ENCODE assay signal across 12 cellular contexts in the genomic region with DNA sequence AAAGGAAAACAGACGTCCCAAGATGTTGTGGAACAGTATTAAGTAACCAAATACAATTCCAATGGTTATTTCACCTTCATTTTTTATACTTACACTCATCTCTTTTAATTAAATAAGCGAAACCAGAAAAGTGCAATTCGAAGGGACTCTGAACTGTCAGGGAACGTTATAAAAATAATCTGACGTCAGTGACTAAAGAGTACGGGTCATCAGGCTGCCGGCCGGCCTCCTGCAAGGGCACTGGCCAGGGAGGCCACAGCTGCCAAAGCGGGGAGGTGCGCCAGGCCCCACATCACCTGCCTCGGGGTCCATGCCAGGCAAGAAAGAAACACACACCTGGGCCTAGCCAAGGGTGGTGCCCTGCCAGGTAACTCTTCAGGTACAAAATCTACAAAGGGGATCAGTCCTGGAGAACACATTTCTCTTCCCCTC.
DNase-seq lines count a peak whose midpoint lies in the region; TF ChIP-seq lines count a peak whose summit lies in the region.
"Had no signal": no experiment of that assay in that cellular context is flagged by ENCODE, and none has a peak within 500 bp of the region (broad histone marks: within the 10 kb centered on the region; RNA-seq: fewer than 3 reads in every experiment).

No MANE protein-coding gene starts in this region.

- H3K4me3 ChIP-seq in left ventricle myocardium inferior: no peak overlapping the region
- no peak overlapping the region for H3K4me3 ChIP-seq in trophoblast cell (ENCODE audit: low read depth, low read length)
- H3K4me3 ChIP-seq in uterus: no peak overlapping the region
- H3K4me3 ChIP-seq: GM23338 had no signal

- peak overlapping the region; percentile 57 for H3K27ac Mint-ChIP-seq in chondrocyte (ENCODE audit: unreplicated experiment)
- H3K27ac Mint-ChIP-seq: activated T-helper 1 cell treated with anti-CD3 and anti-CD28 coated beads, Interleukin-12 subunit alpha, Interleukin-12 subunit beta, Interleukin-2, Interleukin-4 antibody, amounts not matched to agents 30 ng/mL and 10 ng/mL and 1 ng/mL, durations not matched to agents 14 hours and 24 hours and 36 hours; GM23338; WTC11 had no signal

- no peak overlapping the region for H2BK12ac ChIP-seq in trophoblast cell (ENCODE audit: low read length)

- no peak overlapping the region for H2AFZ ChIP-seq in trophoblast cell (ENCODE audit: insufficient read depth, low read length, poor library complexity)
- H2AFZ ChIP-seq: GM23338 had no signal

- H3K79me1 ChIP-seq in trophoblast cell (ENCODE audit: low read length): peaks cover 7% of the 10 kb centered on the region

- H3K4me2 ChIP-seq in trophoblast cell (ENCODE audit: low read length): no peak overlapping the region
- H3K4me2 ChIP-seq: GM23338 had no signal

- TF ChIP-seq POLR2A in uterus (IDR thresholded peaks at IDR 0.05): no peak

- no peak overlapping the region for H3K9ac ChIP-seq in trophoblast cell (ENCODE audit: low read length)

- DNase-seq in chondrocyte (ENCODE audit: low spot score) (no peak), left ventricle myocardium inferior (no peak), trophoblast cell (no peak), uterus (peak; percentile 61 to 65), NCI-H82 treated with DMSO at 0.1 percent for 48 hours (lab: John Stamatoyannopoulos, UW; ENCODE audit: unreplicated experiment) (no peak), HK-2 (ENCODE audit: unreplicated experiment) (no peak)
- no peak for DNase-seq in activated effector memory CD4-positive, alpha-beta T cell treated with anti-CD3 and anti-CD28 coated beads, Interleukin-2, amount 50 U/mL, for 16 hours
- DNase-seq: central memory CD4-positive, alpha-beta T cell; NCI-H69 had no signal

- H4K12ac ChIP-seq in trophoblast cell (ENCODE audit: low read depth, low read length): no peak overlapping the region

- H3K4me1 ChIP-seq in left ventricle myocardium inferior (peaks cover 53% of the 10 kb centered on the region), trophoblast cell (ENCODE audit: control insufficient read depth in 1 of 2, insufficient read depth in 2 of 2, low read length in 2 of 2) (peaks cover 10 to 11% of the 10 kb centered on the region in 2 experiments), uterus (peaks cover 0 to 8% of the 10 kb centered on the region in 2 donors)

- H3K79me2 ChIP-seq in trophoblast cell (ENCODE audit: control insufficient read depth, insufficient read depth, low read length, poor library complexity): no peaks in the 10 kb centered on the region

- H3K18ac ChIP-seq in trophoblast cell (ENCODE audit: low read length): peak overlapping the region; percentile 21

- no peaks in the 10 kb centered on the region for H3K27me3 ChIP-seq in left ventricle myocardium inferior (ENCODE audit: low read depth)
- no peaks in the 10 kb centered on the region for H3K27me3 ChIP-seq in trophoblast cell (ENCODE audit: insufficient read depth, low read length)
- no peaks in the 10 kb centered on the region for H3K27me3 ChIP-seq in uterus

- WGBS in trophoblast cell (ENCODE audit: extremely low coverage, insufficient coverage, insufficient read length): no CpG with 5 or more reads among the region's 11 CpGs

- peaks cover 31% of the 10 kb centered on the region for H3K4me1 Mint-ChIP-seq in chondrocyte (ENCODE audit: low read depth)

- H3K27me3 Mint-ChIP-seq in chondrocyte (ENCODE audit: low read depth): no peaks in the 10 kb centered on the region

- peaks cover 12% of the 10 kb centered on the region for H3K36me3 ChIP-seq in left ventricle myocardium inferior
- peaks cover 5 to 12% of the 10 kb centered on the region in 2 experiments for H3K36me3 ChIP-seq in trophoblast cell (ENCODE audit: control insufficient read depth in 1 of 2, insufficient read depth in 2 of 2, low read length in 2 of 2)
- H3K36me3 ChIP-seq in uterus: no peaks in the 10 kb centered on the region

- no peak overlapping the region for H2AK5ac ChIP-seq in trophoblast cell (ENCODE audit: low read length)

- no peak for TF ChIP-seq CTCF in chondrocyte (IDR thresholded peaks at IDR 0.05)
- TF ChIP-seq CTCF in left ventricle myocardium inferior (IDR thresholded peaks at IDR 0.05; ENCODE audit: borderline replicate concordance): no peak
- TF ChIP-seq CTCF in uterus (IDR thresholded peaks at IDR 0.05): no peak

- no peak overlapping the region for H3K4me3 Mint-ChIP-seq in chondrocyte (ENCODE audit: unreplicated experiment)
- H3K4me3 Mint-ChIP-seq: activated T-helper 1 cell treated with anti-CD3 and anti-CD28 coated beads, Interleukin-12 subunit alpha, Interleukin-12 subunit beta, Interleukin-2, Interleukin-4 antibody, amounts not matched to agents 30 ng/mL and 10 ng/mL and 1 ng/mL, durations not matched to agents 14 hours and 24 hours and 36 hours; GM23338; WTC11 had no signal

- H3K9me3 Mint-ChIP-seq in chondrocyte (ENCODE audit: low read depth): no peaks in the 10 kb centered on the region
- H3K9me3 Mint-ChIP-seq: activated T-helper 1 cell treated with anti-CD3 and anti-CD28 coated beads, Interleukin-12 subunit alpha, Interleukin-12 subunit beta, Interleukin-2, Interleukin-4 antibody, amounts not matched to agents 30 ng/mL and 10 ng/mL and 1 ng/mL, durations not matched to agents 14 hours and 24 hours and 36 hours; GM23338; WTC11 had no signal

- peak overlapping the region; percentile 85 for H3K27ac ChIP-seq in left ventricle myocardium inferior (replicated peaks)
- H3K27ac ChIP-seq in trophoblast cell (ENCODE audit: low read depth, low read length): no peak overlapping the region
- H3K27ac ChIP-seq in uterus: peak overlapping the region; percentile 88 to 97

- no peaks in the 10 kb centered on the region for H3K36me3 Mint-ChIP-seq in chondrocyte (ENCODE audit: low read depth)
- H3K36me3 Mint-ChIP-seq: WTC11 had no signal

- H3K23ac ChIP-seq in trophoblast cell (ENCODE audit: low read length): no peak overlapping the region

- H4K91ac ChIP-seq in trophoblast cell (ENCODE audit: low read depth, low read length): peak overlapping the region; percentile 27

- H3K14ac ChIP-seq in trophoblast cell (ENCODE audit: low read length): no peak overlapping the region

- no peak overlapping the region for H3K4ac ChIP-seq in trophoblast cell (ENCODE audit: low read depth, low read length)

- no peak overlapping the region for H4K8ac ChIP-seq in trophoblast cell (ENCODE audit: low read depth, low read length)

- H3K9me3 ChIP-seq in left ventricle myocardium inferior (replicated peaks): no peaks in the 10 kb centered on the region
- no peaks in the 10 kb centered on the region for H3K9me3 ChIP-seq in trophoblast cell (ENCODE audit: insufficient read depth, low read depth, low read length)
- H3K9me3 ChIP-seq in uterus: no peaks in the 10 kb centered on the region

- no peak overlapping the region for H2BK120ac ChIP-seq in trophoblast cell (ENCODE audit: insufficient read depth, low read length, poor library complexity)

- no peak overlapping the region for H2BK5ac ChIP-seq in trophoblast cell (ENCODE audit: low read depth, low read length, poor library complexity)

- intact Hi-C loops in left ventricle myocardium inferior (cut with micrococcal nuclease): loop anchor here (10.0 kb wide), 1 partner anchor 126 kb away; no protein-coding TSS in a partner anchor
- intact Hi-C loops in uterus (cut with DNase I; ENCODE audit: low total_unique reads): loop anchor here (10.0 kb wide), 1 partner anchor 126 kb away; no protein-coding TSS in a partner anchor

Comparison
In these comparisons a context has a peak if more than half of its experiments do, and no peak if none do; other contexts are left out.
1. DNase-seq: peak in uterus (2 of 2); none in chondrocyte (single experiment), left ventricle myocardium inferior (single experiment), trophoblast cell (0 of 2), NCI-H82 treated with DMSO at 0.1 percent for 48 hours (single experiment), activated effector memory CD4-positive, alpha-beta T cell treated with anti-CD3 and anti-CD28 coated beads, Interleukin-2, amount 50 U/mL, for 16 hours (single experiment) and HK-2 (single experiment).